17 cellular contexts compared by ENCODE assay signal in the genomic region with DNA sequence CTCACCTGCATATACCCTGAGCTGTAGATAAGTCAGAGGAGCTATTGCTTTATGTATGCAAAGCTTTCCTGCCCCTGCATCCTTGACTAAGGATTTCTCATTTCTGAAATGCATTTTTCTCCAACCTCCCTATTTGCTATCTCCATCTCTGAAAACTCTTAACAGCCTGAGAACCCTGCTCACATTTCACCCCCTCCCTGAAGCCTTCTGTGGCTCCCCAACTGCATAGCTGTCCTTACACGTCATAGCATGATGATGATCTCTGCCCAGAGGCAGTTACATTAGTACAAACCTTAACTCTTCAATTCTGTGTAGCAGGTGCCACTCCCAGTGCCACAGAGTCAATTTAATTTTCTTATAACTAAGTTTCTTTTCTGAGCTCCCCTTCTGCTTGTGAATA.
DNase-seq lines count a peak whose midpoint lies in the region; ATAC-seq, FAIRE-seq and TF ChIP-seq lines count a peak whose summit lies in the region.
"Had no signal": no experiment of that assay in that cellular context is flagged by ENCODE, and none has a peak within 500 bp of the region (broad histone marks: within the 10 kb centered on the region; RNA-seq: fewer than 3 reads in every experiment).

No MANE protein-coding gene starts in this region.

- no peak for ATAC-seq in activated naive CD4-positive, alpha-beta T cell treated with anti-CD3 and anti-CD28 coated beads, Interleukin-2, amount 50 U/mL, for 72 hours
- ATAC-seq in pancreas: no peak
- no peak for ATAC-seq in HG03460 (IDR thresholded peaks at IDR 0.05; ENCODE audit: unreplicated experiment)

- peaks cover 23% of the 10 kb centered on the region for H3K4me1 Mint-ChIP-seq in activated naive CD4-positive, alpha-beta T cell treated with anti-CD3 and anti-CD28 coated beads, Interleukin-2, amount 50 U/mL, for 24 hours

- H3K36me3 ChIP-seq in PC-9 (ENCODE audit: low read depth): no peaks in the 10 kb centered on the region
- H3K36me3 ChIP-seq in bronchial epithelial cell (ENCODE audit: control insufficient read depth, insufficient read depth, low read length): no peaks in the 10 kb centered on the region
- H3K36me3 ChIP-seq in smooth muscle cell (ENCODE audit: low read depth): no peaks in the 10 kb centered on the region
- H3K36me3 ChIP-seq in pancreas: no peaks in the 10 kb centered on the region
- H3K36me3 ChIP-seq: right atrium auricular region, thoracic aorta had no signal

- H3K27me3 Mint-ChIP-seq in activated naive CD4-positive, alpha-beta T cell treated with anti-CD3 and anti-CD28 coated beads, Interleukin-2, amount 50 U/mL, for 24 hours: no peaks in the 10 kb centered on the region

- H3F3A ChIP-seq in PC-9 (ENCODE audit: insufficient read depth, low read depth) (peaks cover 50% of the 10 kb centered on the region), smooth muscle cell (ENCODE audit: low read depth) (no peaks in the 10 kb centered on the region)

- H3K27ac ChIP-seq in PC-9: peak overlapping the region; percentile 99
- H3K27ac ChIP-seq in smooth muscle cell (ENCODE audit: low read depth): peak overlapping the region; percentile 39
- H3K27ac ChIP-seq in pancreas: no peak overlapping the region
- H3K27ac ChIP-seq: right atrium auricular region, thoracic aorta had no signal

- WGBS in smooth muscle cell (ENCODE audit: low lambda C conversion rate): 57% methylated on average over 1 of the region's 1 CpG
- WGBS in pancreas, 2 donors: 72 to 87% methylated on average over 1 of the region's 1 CpG

- H2AFZ ChIP-seq in PC-9: no peak overlapping the region
- H2AFZ ChIP-seq in smooth muscle cell (ENCODE audit: low read depth): no peak overlapping the region

- H4K20me1 ChIP-seq in PC-9 (ENCODE audit: insufficient read depth) (no peaks in the 10 kb centered on the region; the same call in 1 of the 2 replicates), smooth muscle cell (ENCODE audit: low read depth) (no peaks in the 10 kb centered on the region)

- no peak overlapping the region for H3K4me3 ChIP-seq in PC-9
- no peak overlapping the region for H3K4me3 ChIP-seq in bronchial epithelial cell (ENCODE audit: low read depth, low read length)
- no peak overlapping the region for H3K4me3 ChIP-seq in smooth muscle cell
- no peak overlapping the region for H3K4me3 ChIP-seq in pancreas
- H3K4me3 ChIP-seq: lung, right atrium auricular region, thoracic aorta had no signal

- H3K9me3 ChIP-seq in PC-9 (ENCODE audit: insufficient read depth, low read depth) (peaks cover 9% of the 10 kb centered on the region), smooth muscle cell (replicated peaks; ENCODE audit: low read depth) (no peaks in the 10 kb centered on the region), pancreas (no peaks in the 10 kb centered on the region)
- H3K9me3 ChIP-seq: thoracic aorta had no signal

- TF ChIP-seq CTCF in PC-9 (conservative IDR thresholded peaks at IDR 0.05) (no peak), bronchial epithelial cell (IDR thresholded peaks at IDR 0.05; ENCODE audit: insufficient read depth, low read length, severe bottlenecking) (no peak), smooth muscle cell (IDR thresholded peaks at IDR 0.05; ENCODE audit: borderline replicate concordance, insufficient read depth, poor library complexity, severe bottlenecking) (no peak), pancreas (IDR thresholded peaks at IDR 0.05) (no peak)

- DNase-seq in activated naive CD4-positive, alpha-beta T cell treated with anti-CD3 and anti-CD28 coated beads, Interleukin-2, amount 50 U/mL, for 72 hours (ENCODE audit: low spot score in 2 of 2): no peak
- no peak for DNase-seq in PC-9
- peak; percentile 71 for DNase-seq in bronchial epithelial cell (ENCODE audit: low read depth)
- no peak for DNase-seq in smooth muscle cell (lab: John Stamatoyannopoulos, UW; ENCODE audit: unreplicated experiment)
- no peak for DNase-seq in pancreas
- no peak for DNase-seq in NCI-H2196 treated with DMSO at 0.1 percent for 48 hours (lab: John Stamatoyannopoulos, UW; ENCODE audit: unreplicated experiment)
- DNase-seq: activated CD4-positive, alpha-beta T cell treated with anti-CD3 and anti-CD28 coated beads, Interleukin-2, amount 50 U/mL, for 4 hours; activated gamma-delta T cell; Caco-2; NCI-H1048; SHP77 treated with DMSO at 0.1 percent for 48 hours; stimulated activated CD4-positive, alpha-beta T cell treated with anti-CD3 and anti-CD28 coated beads, Interleukin-2, amount 100 ng/mL, for 24 hours had no signal

- H3K4me3 Mint-ChIP-seq in activated naive CD4-positive, alpha-beta T cell treated with anti-CD3 and anti-CD28 coated beads, Interleukin-2, amount 50 U/mL, for 24 hours: no peak overlapping the region

- FAIRE-seq in bronchial epithelial cell (lab: Jason Lieb, UNC) (no peak), pancreas (lab: Jason Lieb, UNC) (no peak)

- POLR2A ChIA-PET in PC-9 (lab: Charles Lee; ENCODE audit: unreplicated experiment): interaction anchor here (0.6 kb wide), 1 partner anchor 111 kb away, joined by 16 read pairs; no protein-coding TSS in a partner anchor

- H3K27ac Mint-ChIP-seq in activated naive CD4-positive, alpha-beta T cell treated with anti-CD3 and anti-CD28 coated beads, Interleukin-2, amount 50 U/mL, for 24 hours: peak overlapping the region; percentile 25
- H3K27ac Mint-ChIP-seq in activated naive CD4-positive, alpha-beta T cell treated with anti-CD3 and anti-CD28 coated beads, Interleukin-2, amount 50 U/mL, for 72 hours: no peak overlapping the region

- no peak overlapping the region for H3K9ac ChIP-seq in smooth muscle cell (ENCODE audit: low read depth)

- no peaks in the 10 kb centered on the region for H3K9me2 ChIP-seq in PC-9 (ENCODE audit: insufficient read depth)

- H3K9me3 Mint-ChIP-seq in activated naive CD4-positive, alpha-beta T cell treated with anti-CD3 and anti-CD28 coated beads, Interleukin-2, amount 50 U/mL, for 24 hours: peaks cover 9% of the 10 kb centered on the region
- H3K9me3 Mint-ChIP-seq in activated naive CD4-positive, alpha-beta T cell treated with anti-CD3 and anti-CD28 coated beads, Interleukin-2, amount 50 U/mL, for 72 hours: peaks cover 8% of the 10 kb centered on the region in 2 donors

- CTCF ChIA-PET in PC-9 (lab: Charles Lee): no interaction called here

- no peaks in the 10 kb centered on the region for H3K36me3 Mint-ChIP-seq in activated naive CD4-positive, alpha-beta T cell treated with anti-CD3 and anti-CD28 coated beads, Interleukin-2, amount 50 U/mL, for 24 hours
- H3K36me3 Mint-ChIP-seq in activated naive CD4-positive, alpha-beta T cell treated with anti-CD3 and anti-CD28 coated beads, Interleukin-2, amount 50 U/mL, for 72 hours: peaks cover 8 to 12% of the 10 kb centered on the region in 2 donors

- no TSS peak for BruUV-seq in PC-9 (replicated peaks; lab: Mats Ljungman, UMichigan)

- H3K4me1 ChIP-seq in PC-9 (replicated peaks; ENCODE audit: insufficient read depth): peaks cover 63% of the 10 kb centered on the region
- H3K4me1 ChIP-seq in smooth muscle cell (ENCODE audit: low read depth): peaks cover 10% of the 10 kb centered on the region
- no peaks in the 10 kb centered on the region for H3K4me1 ChIP-seq in pancreas
- H3K4me1 ChIP-seq: Caco-2, right atrium auricular region had no signal

- H3K27me3 ChIP-seq in PC-9 (ENCODE audit: insufficient read depth, low read depth) (no peaks in the 10 kb centered on the region), bronchial epithelial cell (ENCODE audit: control insufficient read depth, insufficient read depth, low read length) (no peaks in the 10 kb centered on the region), smooth muscle cell (ENCODE audit: low read depth) (no peaks in the 10 kb centered on the region), pancreas (no peaks in the 10 kb centered on the region)
- H3K27me3 ChIP-seq: right atrium auricular region had no signal

- intact Hi-C loops in PC-9 (cut with micrococcal nuclease; ENCODE audit: unreplicated experiment): loop anchor here (2.0 kb wide), 1 partner anchor 32 kb away; no protein-coding TSS in a partner anchor
- intact Hi-C loops in pancreas (cut with DNase I): no loop called here

- H3K4me2 ChIP-seq in PC-9 (peak overlapping the region; percentile 53), smooth muscle cell (no peak overlapping the region)

- H3K79me2 ChIP-seq in PC-9 (ENCODE audit: low read depth): no peaks in the 10 kb centered on the region
- H3K79me2 ChIP-seq in smooth muscle cell (ENCODE audit: low read depth): no peaks in the 10 kb centered on the region

Comparison
In these comparisons a context has a peak if more than half of its experiments do, and no peak if none do; other contexts are left out.
1. H3K27ac ChIP-seq: peak in PC-9 (single experiment) and smooth muscle cell (single experiment); none in pancreas (0 of 4).